Comparison of ENCODE assay signal across 18 cellular contexts in the genomic region with DNA sequence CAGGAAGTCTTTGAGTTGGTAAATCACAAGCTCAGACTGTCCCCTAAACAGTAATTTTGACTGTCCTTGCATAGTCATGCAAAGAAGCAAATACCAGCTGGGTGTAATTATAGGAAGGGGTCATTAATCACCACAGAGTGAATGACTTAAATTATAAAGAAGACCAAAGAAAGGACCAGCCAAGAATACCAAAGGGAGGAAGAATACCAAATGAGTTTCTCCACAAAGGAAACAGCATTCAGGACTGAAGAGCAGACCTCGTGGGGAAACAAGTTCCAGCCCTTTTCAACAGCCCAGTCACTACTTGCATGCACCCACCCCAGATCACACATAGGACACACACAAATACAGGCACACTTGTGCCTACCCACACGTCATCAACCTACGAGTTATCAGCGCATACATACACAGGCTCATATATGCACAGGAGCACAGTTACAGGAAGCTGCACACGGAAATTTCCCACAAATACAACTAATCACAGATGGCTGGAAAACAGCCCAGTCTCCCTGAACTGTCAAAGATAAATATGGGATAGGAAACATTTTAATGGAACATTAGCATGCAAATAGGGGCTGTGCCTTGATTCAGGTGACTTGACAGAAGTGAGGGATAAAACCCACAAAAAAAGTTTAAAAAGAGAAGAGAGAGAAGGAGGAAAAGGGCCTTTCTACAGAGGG.
DNase-seq lines count a peak whose midpoint lies in the region; FAIRE-seq and TF ChIP-seq lines count a peak whose summit lies in the region.
"Had no signal": no experiment of that assay in that cellular context is flagged by ENCODE, and none has a peak within 500 bp of the region (broad histone marks: within the 10 kb centered on the region; RNA-seq: fewer than 3 reads in every experiment).

No MANE protein-coding gene starts in this region.

- H3K9me3 ChIP-seq in H9 (ENCODE audit: control insufficient read depth, low read depth, low read length), result no peaks in the 10 kb centered on the region
- no peaks in the 10 kb centered on the region for H3K9me3 ChIP-seq in astrocyte (ENCODE audit: insufficient read depth, low read depth, low read length)
- no peaks in the 10 kb centered on the region for H3K9me3 ChIP-seq in iPS-18a (ENCODE audit: control insufficient read depth, low read depth, low read length)
- H3K9me3 ChIP-seq: left lung had no signal

- H3K79me2 ChIP-seq in H9 (ENCODE audit: insufficient read depth, low read length) (no peaks in the 10 kb centered on the region), astrocyte (ENCODE audit: insufficient read depth, low read length) (no peaks in the 10 kb centered on the region)

- no peaks in the 10 kb centered on the region for H4K20me1 ChIP-seq in H9 (ENCODE audit: control insufficient read depth, insufficient read depth, insufficient read length)
- no peaks in the 10 kb centered on the region for H4K20me1 ChIP-seq in astrocyte (ENCODE audit: insufficient read depth, low read length)

- H3K56ac ChIP-seq in H9 (ENCODE audit: insufficient read length, low read depth, low read length), result peak overlapping the region; percentile 55

- H3K9me3 Mint-ChIP-seq in H9 (no peaks in the 10 kb centered on the region; a peak in 1 of 5 replicates), astrocyte (ENCODE audit: unreplicated experiment) (no peaks in the 10 kb centered on the region)
- H3K9me3 Mint-ChIP-seq: activated T-helper 1 cell treated with anti-CD3 and anti-CD28 coated beads, Interleukin-12 subunit alpha, Interleukin-12 subunit beta, Interleukin-2, Interleukin-4 antibody, amounts not matched to agents 30 ng/mL and 10 ng/mL and 1 ng/mL, durations not matched to agents 14 hours and 24 hours and 36 hours; CD4-positive, alpha-beta T cell; stimulated activated memory B cell treated with anti-CD40 and anti-IgM and Interleukin-4, amounts not matched to agents 10 μg/mL and 1 μg/mL and 100 μg/mL, for 72 hours had no signal

- H3K4me3 ChIP-seq in AG10803 (ENCODE audit: low read length) (no peak overlapping the region), astrocyte (ENCODE audit: insufficient read depth, low read depth, low read length) (no peak overlapping the region), iPS-18a (ENCODE audit: low read length) (peak overlapping the region; percentile 24)
- H3K4me3 ChIP-seq: left lung had no signal

- H3K4me1 Mint-ChIP-seq in H9 (peaks cover 14% of the 10 kb centered on the region in 2 experiments), astrocyte (ENCODE audit: low read depth, unreplicated experiment) (peaks cover 2% of the 10 kb centered on the region)
- H3K4me1 Mint-ChIP-seq: stimulated activated memory B cell treated with anti-CD40 and anti-IgM and Interleukin-4, amounts not matched to agents 10 μg/mL and 1 μg/mL and 100 μg/mL, for 72 hours had no signal

- H3K4me1 ChIP-seq in H9 (ENCODE audit: insufficient read depth, low read length) (peaks cover 3% of the 10 kb centered on the region; the same call in 1 of the 2 replicates), astrocyte (ENCODE audit: insufficient read depth, low read length) (peaks cover 19% of the 10 kb centered on the region), iPS-18a (ENCODE audit: control insufficient read depth, low read depth, low read length) (peaks cover 14% of the 10 kb centered on the region)

- H3K14ac ChIP-seq in H9 (ENCODE audit: insufficient read depth, low read length), result no peak overlapping the region

- H2BK15ac ChIP-seq in H9 (ENCODE audit: low read depth, low read length), result no peak overlapping the region

- peak overlapping the region; percentile 19 for H2BK5ac ChIP-seq in H9 (ENCODE audit: insufficient read length, low read length)

- DNase-seq in AG10803 (ENCODE audit: low read depth) (peak; percentile 31), H9 (no peak), astrocyte (ENCODE audit: low read depth) (peak; percentile 60), OCI-M1 (lab: John Stamatoyannopoulos, UW) (no peak), superior temporal gyrus (ENCODE audit: extremely low spot score) (no peak), NCI-H2029 treated with DMSO at 0.1 percent for 48 hours (lab: John Stamatoyannopoulos, UW) (no peak), hepatic stellate cell (ENCODE audit: low spot score) (no peak)
- DNase-seq: ACHN; CD4-positive, alpha-beta T cell; left lung; NCI-H1417 treated with DMSO at 0.1 percent for 48 hours; retina had no signal

- H3K27ac ChIP-seq in H9 (ENCODE audit: insufficient read length, low read depth, low read length), result peak overlapping the region; percentile 91
- H3K27ac ChIP-seq in astrocyte (ENCODE audit: low read depth, low read length), result no peak overlapping the region
- H3K27ac ChIP-seq in iPS-18a (ENCODE audit: low read length), result peak overlapping the region; percentile 62
- H3K27ac ChIP-seq: epithelial cell of prostate, left lung had no signal

- no peak overlapping the region for H2AFZ ChIP-seq in H9 (ENCODE audit: low read length)
- H2AFZ ChIP-seq in astrocyte (ENCODE audit: low read depth, low read length), result no peak overlapping the region

- H2BK20ac ChIP-seq in H9 (ENCODE audit: low read depth, low read length, poor library complexity, severe bottlenecking), result no peak overlapping the region

- H3K27me3 Mint-ChIP-seq in H9 (ENCODE audit: low read depth) (no peaks in the 10 kb centered on the region), astrocyte (ENCODE audit: low read depth, unreplicated experiment) (no peaks in the 10 kb centered on the region)

- H3K9ac ChIP-seq in H9 (ENCODE audit: extremely low read depth, insufficient read length, low read length) (no peak overlapping the region), astrocyte (ENCODE audit: low read length) (no peak overlapping the region), iPS-18a (ENCODE audit: low read length) (no peak overlapping the region)

- H4K8ac ChIP-seq in H9 (replicated peaks; ENCODE audit: insufficient read length, low read depth, low read length), result no peak overlapping the region

- WGBS in H9 (ENCODE audit: extremely low coverage, insufficient read length, low lambda C conversion rate), result no CpG with 5 or more reads among the region's 5 CpGs

- H3K18ac ChIP-seq in H9 (ENCODE audit: insufficient read length, low read depth, low read length), result peak overlapping the region; percentile 44

- no peak overlapping the region for H3K4ac ChIP-seq in H9 (ENCODE audit: low read depth, low read length)

- no peaks in the 10 kb centered on the region for H3K79me1 ChIP-seq in H9 (ENCODE audit: insufficient read depth, low read depth, low read length, poor library complexity, severe bottlenecking)

- H2AK5ac ChIP-seq in H9 (ENCODE audit: insufficient read length, low read length), result no peak overlapping the region

- no peak overlapping the region for H4K91ac ChIP-seq in H9 (ENCODE audit: insufficient read length, low read depth, low read length)

- H4K5ac ChIP-seq in H9 (ENCODE audit: insufficient read length, low read depth, low read length), result peak overlapping the region; percentile 60

- no peak overlapping the region for H3K4me3 Mint-ChIP-seq in H9
- no peak overlapping the region for H3K4me3 Mint-ChIP-seq in astrocyte (ENCODE audit: unreplicated experiment)
- H3K4me3 Mint-ChIP-seq: activated T-helper 1 cell treated with anti-CD3 and anti-CD28 coated beads, Interleukin-12 subunit alpha, Interleukin-12 subunit beta, Interleukin-2, Interleukin-4 antibody, amounts not matched to agents 30 ng/mL and 10 ng/mL and 1 ng/mL, durations not matched to agents 14 hours and 24 hours and 36 hours; CD4-positive, alpha-beta T cell; stimulated activated memory B cell treated with anti-CD40 and anti-IgM and Interleukin-4, amounts not matched to agents 10 μg/mL and 1 μg/mL and 100 μg/mL, for 72 hours had no signal

- no peak for FAIRE-seq in astrocyte (lab: Jason Lieb, UNC)
- FAIRE-seq: HTR-8/SVneo, RCC 7860 had no signal

- H3K36me3 ChIP-seq in astrocyte (ENCODE audit: insufficient read depth, low read length), result peaks cover 12% of the 10 kb centered on the region
- H3K36me3 ChIP-seq in iPS-18a (ENCODE audit: control insufficient read depth, low read depth, low read length), result no peaks in the 10 kb centered on the region
- H3K36me3 ChIP-seq: left lung had no signal

- no peak overlapping the region for H3T11ph ChIP-seq in H9 (ENCODE audit: low read length)

- H3K27me3 ChIP-seq in H9 (ENCODE audit: insufficient read depth, low read length) (no peaks in the 10 kb centered on the region), astrocyte (ENCODE audit: insufficient read depth, low read length) (no peaks in the 10 kb centered on the region), iPS-18a (ENCODE audit: control insufficient read depth, insufficient read depth, low read length) (no peaks in the 10 kb centered on the region)
- H3K27me3 ChIP-seq: left lung had no signal

- peak overlapping the region; percentile 57 for H2BK12ac ChIP-seq in H9 (ENCODE audit: insufficient read length, low read depth, low read length)

- TF ChIP-seq CTCF in AG10803 (conservative IDR thresholded peaks at IDR 0.05; ENCODE audit: low read length) (no peak), H9 (conservative IDR thresholded peaks at IDR 0.05) (no peak), astrocyte (IDR thresholded peaks at IDR 0.05; ENCODE audit: insufficient read depth, low read depth, low read length) (no peak)

- no peak overlapping the region for H2BK120ac ChIP-seq in H9 (ENCODE audit: low read depth, low read length, poor library complexity, severe bottlenecking)

- H3K27ac Mint-ChIP-seq in H9 (peak overlapping the region; percentile 55 to 90 (median 87); a peak in 4 of 7 replicates), astrocyte (ENCODE audit: unreplicated experiment) (no peak overlapping the region)
- H3K27ac Mint-ChIP-seq: activated T-helper 1 cell treated with anti-CD3 and anti-CD28 coated beads, Interleukin-12 subunit alpha, Interleukin-12 subunit beta, Interleukin-2, Interleukin-4 antibody, amounts not matched to agents 30 ng/mL and 10 ng/mL and 1 ng/mL, durations not matched to agents 14 hours and 24 hours and 36 hours; CD4-positive, alpha-beta T cell; stimulated activated memory B cell treated with anti-CD40 and anti-IgM and Interleukin-4, amounts not matched to agents 10 μg/mL and 1 μg/mL and 100 μg/mL, for 72 hours had no signal

- peaks cover under 1 to 4% (median 1%) of the 10 kb centered on the region in 3 experiments; a peak in 4 of 7 replicates for H3K36me3 Mint-ChIP-seq in H9 (ENCODE audit: insufficient read depth in 1 of 3, low read depth in 3 of 3)
- H3K36me3 Mint-ChIP-seq in astrocyte (ENCODE audit: low read depth, unreplicated experiment), result peaks cover 42% of the 10 kb centered on the region
- H3K36me3 Mint-ChIP-seq: stimulated activated memory B cell treated with anti-CD40 and anti-IgM and Interleukin-4, amounts not matched to agents 10 μg/mL and 1 μg/mL and 100 μg/mL, for 72 hours had no signal

- H3K4me2 ChIP-seq in H9 (ENCODE audit: insufficient read depth, insufficient read length, low read length), result peak overlapping the region; percentile 44
- no peak overlapping the region for H3K4me2 ChIP-seq in astrocyte (ENCODE audit: low read length)

- peak overlapping the region; percentile 71 for H3K23ac ChIP-seq in H9 (ENCODE audit: insufficient read length, low read depth, low read length)

- no peaks in the 10 kb centered on the region for H3K23me2 ChIP-seq in H9 (ENCODE audit: insufficient read length, low read depth, low read length, poor library complexity, severe bottlenecking)

Comparison
In these comparisons a context has a peak if more than half of its experiments do, and no peak if none do; other contexts are left out.
1. DNase-seq: peak in AG10803 (single experiment) and astrocyte (single experiment); none in H9 (single experiment), OCI-M1 (single experiment), superior temporal gyrus (single experiment), NCI-H2029 treated with DMSO at 0.1 percent for 48 hours (single experiment) and hepatic stellate cell (single experiment).